ENCODE assay signal across 8 cellular contexts in genomic region chr6:35804996-35805736, GRCh38. TPM values are rescaled to one million over a fixed set of nuclear protein-coding genes. Genes with fewer than 3 reads are reported as not detected.
DNase-seq lines count a peak whose midpoint lies in the region; ATAC-seq and TF ChIP-seq lines count a peak whose summit lies in the region.

Gene LHFPL5 (plus strand): TSS chr6:35805352. CDS start chr6:35805671, 319 bp downstream.

- no peaks in the 10 kb centered on the region for H3K79me2 ChIP-seq in Loucy (ENCODE audit: insufficient read depth, low read length)

- H3K4me1 ChIP-seq in Loucy (ENCODE audit: insufficient read depth, low read length, poor library complexity, severe bottlenecking) = no peaks in the 10 kb centered on the region

- BruUV-seq in Calu3 (replicated peaks; lab: Mats Ljungman, UMichigan) = no TSS peak

- peaks cover 23% of the 10 kb centered on the region for H3K27me3 Mint-ChIP-seq in Calu3 (ENCODE audit: unreplicated experiment)

- intact Hi-C loops in Calu3 (cut with micrococcal nuclease; ENCODE audit: unreplicated experiment) = no loop called here

- H3K4me3 ChIP-seq in Loucy (ENCODE audit: low read length, poor library complexity, severe bottlenecking) (no peak within 1 kb of the TSS), brain microvascular endothelial cell (ENCODE audit: low read depth, low read length) (peak within 1 kb of the TSS; percentile 37)

- no peaks in the 10 kb centered on the region for H3K9me3 Mint-ChIP-seq in Calu3 (ENCODE audit: low read depth, unreplicated experiment)

- H3K27ac Mint-ChIP-seq in Calu3 (ENCODE audit: unreplicated experiment) = no peak within 1 kb of the TSS

- H3F3A ChIP-seq in Loucy (ENCODE audit: low read depth) = no peaks in the 10 kb centered on the region

- no peak within 1 kb of the TSS for H3K27ac ChIP-seq in brain microvascular endothelial cell

- ATAC-seq in left lobe of liver = peak; percentile 100
- ATAC-seq in HG03196 (IDR thresholded peaks at IDR 0.05; ENCODE audit: unreplicated experiment) = no peak
- ATAC-seq in HG02759 (IDR thresholded peaks at IDR 0.05; ENCODE audit: unreplicated experiment) = no peak

- H4K20me1 ChIP-seq in Loucy (ENCODE audit: insufficient read depth, low read length, poor library complexity, severe bottlenecking) = no peaks in the 10 kb centered on the region

- no peak within 1 kb of the TSS for H2AFZ ChIP-seq in Loucy (ENCODE audit: low read length)

- DNase-seq in Calu3 = peak; percentile 85
- DNase-seq in SW480 (ENCODE audit: low spot score) = peak; percentile 22
- DNase-seq in brain microvascular endothelial cell = no peak
- no peak for DNase-seq in left lobe of liver (ENCODE audit: low spot score)
- DNase-seq in stimulated activated CD8-positive, alpha-beta memory T cell treated with anti-CD3 and anti-CD28 coated beads, Interleukin-4, amount 100 ng/mL, for 24 hours (ENCODE audit: low read depth) = peak; percentile 20

- H3K4me3 Mint-ChIP-seq in Calu3 (ENCODE audit: low read depth, unreplicated experiment) = peak within 1 kb of the TSS; percentile 55

- no peaks in the 10 kb centered on the region for H3K9me2 ChIP-seq in Loucy (replicated peaks; ENCODE audit: low read depth, low read length)

- H3K36me3 ChIP-seq in Loucy (ENCODE audit: insufficient read depth, low read length) = no peaks in the 10 kb centered on the region
- no peaks in the 10 kb centered on the region for H3K36me3 ChIP-seq in brain microvascular endothelial cell (replicated peaks)

- in situ Hi-C loops in brain microvascular endothelial cell (cut with HindIII; ENCODE audit: low pct_ligation_motif_present, low sequenced_read_pairs) = no loop called here

- no peaks in the 10 kb centered on the region for H3K9me3 ChIP-seq in Loucy (ENCODE audit: insufficient read depth, low read depth, low read length)

- peaks cover 9% of the 10 kb centered on the region for H3K4me1 Mint-ChIP-seq in Calu3 (ENCODE audit: low read depth, unreplicated experiment)

- H3K36me3 Mint-ChIP-seq in Calu3 (ENCODE audit: insufficient read depth, unreplicated experiment) = peaks cover 6% of the 10 kb centered on the region

- H3K27me3 ChIP-seq in Loucy (ENCODE audit: insufficient read depth, low read length, poor library complexity, severe bottlenecking) = no peaks in the 10 kb centered on the region
- H3K27me3 ChIP-seq in brain microvascular endothelial cell (replicated peaks) = no peaks in the 10 kb centered on the region

- H3K9ac ChIP-seq in Loucy (ENCODE audit: low read depth, low read length, poor library complexity, severe bottlenecking) = no peak within 1 kb of the TSS

- TF ChIP-seq CTCF in Calu3 (IDR thresholded peaks at IDR 0.05; ENCODE audit: unreplicated experiment) = no peak
- no peak for TF ChIP-seq CTCF in Loucy (conservative IDR thresholded peaks at IDR 0.05; ENCODE audit: low read length)
- TF ChIP-seq CTCF in brain microvascular endothelial cell (IDR thresholded peaks at IDR 0.05; ENCODE audit: low read depth, low read length, missing control alignments) = no peak

- CTCF ChIA-PET in Calu3 (lab: Charles Lee) = no interaction called here

- H3K4me2 ChIP-seq in Loucy (ENCODE audit: low read depth, low read length, poor library complexity, severe bottlenecking) = peak within 1 kb of the TSS; percentile 49

RNA-seq across cellular contexts. Expression of gene LHFPL5, which starts in this region (rescaled TPM):
- 0.42 and 0.66 TPM in 2 replicates for total RNA-seq in Calu3 (2022)
- total RNA-seq in left lobe of liver = not detected

Comparison
In these comparisons a context has a peak if more than half of its experiments do, and no peak if none do; other contexts are left out.
1. Peak in DNase-seq in Calu3; RNA of the gene not detected or under 1 TPM.
2. Peak in ATAC-seq in left lobe of liver; RNA of the gene not detected or under 1 TPM.
3. DNase-seq: peak in SW480 (single experiment) and stimulated activated CD8-positive, alpha-beta memory T cell treated with anti-CD3 and anti-CD28 coated beads, Interleukin-4, amount 100 ng/mL, for 24 hours (single experiment); none in brain microvascular endothelial cell (single experiment) and left lobe of liver (single experiment).